Comparison of ENCODE assay signal across 11 cellular contexts in the genomic region with DNA sequence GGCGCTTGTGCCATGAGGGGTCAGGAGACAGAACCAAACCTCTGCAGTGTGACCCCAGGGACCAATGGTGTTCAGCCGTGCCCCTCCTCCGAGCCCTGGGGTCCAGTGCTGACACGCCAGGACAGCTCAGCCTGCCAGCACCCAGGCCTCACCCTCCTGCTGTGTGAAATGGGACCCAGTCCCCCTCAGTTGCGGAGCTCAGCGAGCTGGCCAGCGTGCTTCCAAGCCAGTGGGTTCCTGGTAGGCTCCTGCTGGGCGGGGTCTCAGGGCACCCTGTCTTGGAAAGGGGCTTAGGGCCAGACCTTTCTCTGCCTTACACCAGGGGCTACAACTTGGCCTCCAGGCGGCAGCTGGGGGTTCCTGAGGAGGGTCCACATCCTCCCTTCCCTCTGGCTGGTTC. TPM values are rescaled to one million over a fixed set of nuclear protein-coding genes. Genes with fewer than 3 reads are reported as not detected.
DNase-seq lines count a peak whose midpoint lies in the region; ATAC-seq and TF ChIP-seq lines count a peak whose summit lies in the region.
"Had no signal": no experiment of that assay in that cellular context is flagged by ENCODE, and none has a peak within 500 bp of the region (broad histone marks: within the 10 kb centered on the region; RNA-seq: fewer than 3 reads in every experiment).

No MANE protein-coding gene starts in this region.

- peak overlapping the region; percentile 98 to 100 for H3K27ac Mint-ChIP-seq in T-cell

- POLR2A ChIA-PET in T-cell (lab: Charles Lee): no interaction called here

- H3K27me3 ChIP-seq in right cardiac atrium (ENCODE audit: control insufficient read depth, insufficient read depth) (no peaks in the 10 kb centered on the region), gastrocnemius medialis (no peaks in the 10 kb centered on the region)

- CTCF ChIA-PET in T-cell (lab: Charles Lee): interaction anchor here in 1 of 2 donors (0.6 to 2.2 kb wide), 2 partner anchors 85 to 101 kb away, joined by 3 to 10 read pairs; a partner anchor contains a TSS

- no peak for DNase-seq in T-cell
- peak in 2 of 3 donors; percentile 62 to 64 for DNase-seq in right cardiac atrium
- DNase-seq in gastrocnemius medialis: no peak
- no peak for DNase-seq in stimulated activated CD4-positive, alpha-beta T cell treated with anti-CD3 and anti-CD28 coated beads, Interleukin-4, amount 100 ng/mL, for 24 hours
- no peak for DNase-seq in UCSD-AML1 (lab: John Stamatoyannopoulos, UW; ENCODE audit: unreplicated experiment)
- no peak for DNase-seq in NCI-H510A (lab: John Stamatoyannopoulos, UW)
- DNase-seq: NCI-H1105, WERI-Rb-1 had no signal

- H3K27ac ChIP-seq in right cardiac atrium (ENCODE audit: low read length) (no peak overlapping the region), gastrocnemius medialis (peak overlapping the region; percentile 94 to 100 (median 97))
- H3K27ac ChIP-seq: WERI-Rb-1 had no signal

- peak overlapping the region; percentile 22 for H3K4me3 ChIP-seq in GM12875 (ENCODE audit: low read depth, low read length)
- no peak overlapping the region for H3K4me3 ChIP-seq in right cardiac atrium (ENCODE audit: low read length)
- no peak overlapping the region for H3K4me3 ChIP-seq in gastrocnemius medialis

- in situ Hi-C loops in gastrocnemius medialis (cut with MboI; ENCODE audit: low sequenced_read_pairs in 4 of 4): loop anchor here in 3 of 4 donors (10.0 to 25.0 kb wide), 4 partner anchors 95 to 480 kb away; a partner anchor contains a TSS

- H3K36me3 Mint-ChIP-seq in T-cell: peaks cover 28% of the 10 kb centered on the region

- H3K9me3 ChIP-seq in right cardiac atrium (ENCODE audit: control insufficient read depth, low read length) (no peaks in the 10 kb centered on the region), gastrocnemius medialis (no peaks in the 10 kb centered on the region)

- peaks cover 20% of the 10 kb centered on the region for H3K4me1 ChIP-seq in right cardiac atrium (ENCODE audit: control insufficient read depth, insufficient read depth, low read length)
- peaks cover 30 to 41% of the 10 kb centered on the region in 2 donors for H3K4me1 ChIP-seq in gastrocnemius medialis

- TF ChIP-seq POLR2A in gastrocnemius medialis (IDR thresholded peaks at IDR 0.05): no peak

- H3K4me3 Mint-ChIP-seq in T-cell: peak overlapping the region; percentile 97 to 99 (median 98)

- H3K9me3 Mint-ChIP-seq in T-cell: no peaks in the 10 kb centered on the region

- TF ChIP-seq CTCF in GM12875 (IDR thresholded peaks at IDR 0.05; ENCODE audit: borderline replicate concordance, insufficient read depth, low read depth, low read length) (no peak), gastrocnemius medialis (IDR thresholded peaks at IDR 0.05 in 4 of 5, conservative IDR thresholded peaks at IDR 0.05 in 1 of 5) (no peak)

- no peaks in the 10 kb centered on the region for H3K27me3 Mint-ChIP-seq in T-cell

- ATAC-seq in T-cell (replicated peaks in 1 of 4): no peak
- no peak for ATAC-seq in right cardiac atrium
- no peak for ATAC-seq in gastrocnemius medialis
- ATAC-seq in GM18907 (IDR thresholded peaks at IDR 0.05; ENCODE audit: unreplicated experiment): no peak

- intact Hi-C loops in right cardiac atrium (cut with DNase I): loop anchor here in 2 of 4 donors (10.0 kb wide), 2 partner anchors 88 to 118 kb away; a partner anchor contains a TSS
- intact Hi-C loops in gastrocnemius medialis (cut with DNase I; ENCODE audit: low total_unique reads): no loop called here

- WGBS in right cardiac atrium: 89% methylated on average over 9 of the region's 9 CpGs

- peaks cover 54 to 61% (median 60%) of the 10 kb centered on the region in 3 donors for H3K4me1 Mint-ChIP-seq in T-cell

- peaks cover 0 to 38% of the 10 kb centered on the region in 2 donors for H3K36me3 ChIP-seq in gastrocnemius medialis

RNA-seq across cellular contexts. Expression of a gene that starts 4.4 kb away (rescaled TPM):
- 100 to 1,000 TPM; 250 to 319 (median 294) TPM for total RNA-seq in T-cell
- 10 to 100 TPM; 19.6 to 31.7 (median 26.4) TPM for total RNA-seq in right cardiac atrium
- 16.5 TPM for polyA plus RNA-seq in right cardiac atrium
- 1 to 10 TPM; 4.1 to 7.0 (median 6.7) TPM for total RNA-seq in gastrocnemius medialis

RNA-seq across cellular contexts. Expression of a gene that starts 16.3 kb away (rescaled TPM):
- total RNA-seq in T-cell (1 to 10 TPM; 1.6 to 3.1 (median 2.8) TPM), right cardiac atrium (under 1 TPM in 3 of 4 donors, not detected in 1; 0.40 to 0.92 (median 0.47) TPM), gastrocnemius medialis (under 1 TPM in 3 of 4 donors, not detected in 1; 0.07 to 0.27 (median 0.20) TPM)
- not detected for polyA plus RNA-seq in right cardiac atrium
- total RNA-seq: epithelial cell of proximal tubule had no signal

Comparison
In these comparisons a context has a peak if more than half of its experiments do, and no peak if none do; other contexts are left out.
1. DNase-seq: peak in right cardiac atrium (2 of 3); none in T-cell (0 of 34), gastrocnemius medialis (0 of 2), stimulated activated CD4-positive, alpha-beta T cell treated with anti-CD3 and anti-CD28 coated beads, Interleukin-4, amount 100 ng/mL, for 24 hours (single experiment), UCSD-AML1 (single experiment) and NCI-H510A (single experiment).
2. RNA of a gene that starts 4.4 kb away (total RNA-seq): 250 to 319 TPM in T-cell; 19.6 to 31.7 TPM in right cardiac atrium and 4.1 to 7.0 TPM in gastrocnemius medialis; every median in the first group is over 4 times any median in the second.